8 cellular contexts compared by ENCODE assay signal in genomic region chr19:6801397-6802086, GRCh38. TPM values are rescaled to one million over a fixed set of nuclear protein-coding genes. Genes with fewer than 3 reads are reported as not detected.
DNase-seq lines count a peak whose midpoint lies in the region; ATAC-seq, FAIRE-seq and TF ChIP-seq lines count a peak whose summit lies in the region.

No MANE protein-coding gene starts in this region.

- POLR2A ChIA-PET in HEK293T (lab: Yijun Ruan, JAX) = no interaction called here

- no peak overlapping the region for H3K27ac ChIP-seq in HUES48 (ENCODE audit: low read depth, low read length)

- no peak for FAIRE-seq in frontal cortex (lab: Jason Lieb, UNC)

- CTCF ChIA-PET in HEK293T (lab: Yijun Ruan, JAX) = no interaction called here

- intact Hi-C loops in left colon (cut with DNase I, micrococcal nuclease) = no loop called here

- ATAC-seq in GM18909 (IDR thresholded peaks at IDR 0.05; ENCODE audit: poor library complexity, unreplicated experiment) (peak; percentile 50), left colon (peak; percentile 68)

- no peaks in the 10 kb centered on the region for H3K27me3 ChIP-seq in HUES48 (ENCODE audit: control insufficient read depth, insufficient read depth, low read length)

- H3K4me3 ChIP-seq in HUES48 (ENCODE audit: low read depth, low read length) = 0 out of 2 replicates have a peak overlapping the region, but pooled peaks have one; percentile 8

- DNase-seq in T-helper 9 cell (peak; percentile 72), astrocyte of the hippocampus (ENCODE audit: low read depth, low spot score) (peak; percentile 13), left colon (peak; percentile 78), HEK293T (ENCODE audit: extremely low spot score) (no peak), frontal cortex (ENCODE audit: low spot score in 2 of 2) (no peak)
- peak; percentile 65 to 75 (median 71) for DNase-seq in stimulated activated CD4-positive, alpha-beta T cell treated with anti-CD3 and anti-CD28 coated beads, TNF-alpha, amount 100 ng/mL, for 4 hours (ENCODE audit: low read depth in 3 of 3)

- H3K9ac ChIP-seq in HUES48 (ENCODE audit: low read depth, low read length) = no peak overlapping the region

- H3K36me3 ChIP-seq in HUES48 (ENCODE audit: control insufficient read depth, insufficient read depth, low read length) = no peaks in the 10 kb centered on the region

- H3K4me1 ChIP-seq in HUES48 (ENCODE audit: control insufficient read depth, insufficient read depth, low read length) = no peaks in the 10 kb centered on the region

- peaks cover 45% of the 10 kb centered on the region for H3K9me3 ChIP-seq in HUES48 (ENCODE audit: control insufficient read depth, insufficient read depth, low read length)

TF ChIP-seq in HEK293T, 16 proteins besides CTCF, POLR2A, EP300 and RAD21:
- TF ChIP-seq FOXM1 (IDR thresholded peaks at IDR 0.05; ENCODE audit: borderline replicate concordance) (no peak), FOXK2 (IDR thresholded peaks at IDR 0.05) (no peak), LEF1 (IDR thresholded peaks at IDR 0.05; ENCODE audit: borderline replicate concordance) (no peak), NFRKB (IDR thresholded peaks at IDR 0.05) (no peak), ARNT (IDR thresholded peaks at IDR 0.05) (no peak), TARDBP (IDR thresholded peaks at IDR 0.05) (no peak), ELF4 (IDR thresholded peaks at IDR 0.05) (no peak), L3MBTL2 (conservative IDR thresholded peaks at IDR 0.05) (no peak), HDGF (IDR thresholded peaks at IDR 0.05; ENCODE audit: borderline replicate concordance) (no peak), BHLHE40 (IDR thresholded peaks at IDR 0.05; ENCODE audit: borderline replicate concordance) (no peak), SP1 (IDR thresholded peaks at IDR 0.05) (no peak), SUZ12 (IDR thresholded peaks at IDR 0.05) (no peak), PKNOX1 (IDR thresholded peaks at IDR 0.05) (no peak)

RNA-seq across cellular contexts. Expression of gene VAV1, which starts 29.0 kb away (rescaled TPM):
- total RNA-seq in left colon (1 to 10 TPM; 8.2 to 8.5 TPM), frontal cortex (0.82 TPM)

RNA-seq across cellular contexts. Expression of gene SH2D3A, which starts 34.3 kb away (rescaled TPM):
- total RNA-seq in left colon = 10 to 100 TPM; 46.7 to 52.1 TPM
- total RNA-seq in frontal cortex = 0.82 TPM

Comparison
In these comparisons a context has a peak if more than half of its experiments do, and no peak if none do; other contexts are left out.
1. DNase-seq: peak in T-helper 9 cell (single experiment), astrocyte of the hippocampus (single experiment), left colon (2 of 2) and stimulated activated CD4-positive, alpha-beta T cell treated with anti-CD3 and anti-CD28 coated beads, TNF-alpha, amount 100 ng/mL, for 4 hours (3 of 3); none in HEK293T (single experiment) and frontal cortex (0 of 2).
2. RNA of gene SH2D3A, which starts 34.3 kb away (total RNA-seq): 46.7 to 52.1 TPM in left colon; 0.82 TPM in frontal cortex (single experiment); every median in the first group is over 10 times any median in the second.